ENCODE assay signal across 1 cellular context in the genomic region with DNA sequence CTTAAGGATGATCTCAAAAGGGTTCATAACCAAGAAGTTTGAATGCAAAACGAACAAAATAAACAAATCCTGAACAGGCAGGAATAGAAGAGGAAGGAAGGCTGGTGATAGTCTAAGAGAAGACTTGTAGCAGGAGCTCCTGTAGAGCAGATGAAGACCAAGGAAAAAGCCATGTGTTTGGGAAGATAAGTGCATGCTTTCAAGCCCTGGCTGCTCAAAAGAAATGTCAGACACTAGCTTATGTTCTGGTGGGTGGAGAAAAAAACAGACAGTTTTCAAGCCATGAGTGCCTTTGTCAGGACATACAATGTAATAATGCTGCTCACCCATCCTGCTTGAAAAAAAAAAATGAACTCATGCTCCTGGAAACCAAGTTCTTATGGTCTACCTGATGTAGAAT.
TF ChIP-seq lines count a peak whose summit lies in the region.

No MANE protein-coding gene starts in this region.

TF ChIP-seq in K562, 482 proteins besides CTCF, POLR2A, EP300 and RAD21 (continued from another document and continues in another):
- TF ChIP-seq, protein P1, sequence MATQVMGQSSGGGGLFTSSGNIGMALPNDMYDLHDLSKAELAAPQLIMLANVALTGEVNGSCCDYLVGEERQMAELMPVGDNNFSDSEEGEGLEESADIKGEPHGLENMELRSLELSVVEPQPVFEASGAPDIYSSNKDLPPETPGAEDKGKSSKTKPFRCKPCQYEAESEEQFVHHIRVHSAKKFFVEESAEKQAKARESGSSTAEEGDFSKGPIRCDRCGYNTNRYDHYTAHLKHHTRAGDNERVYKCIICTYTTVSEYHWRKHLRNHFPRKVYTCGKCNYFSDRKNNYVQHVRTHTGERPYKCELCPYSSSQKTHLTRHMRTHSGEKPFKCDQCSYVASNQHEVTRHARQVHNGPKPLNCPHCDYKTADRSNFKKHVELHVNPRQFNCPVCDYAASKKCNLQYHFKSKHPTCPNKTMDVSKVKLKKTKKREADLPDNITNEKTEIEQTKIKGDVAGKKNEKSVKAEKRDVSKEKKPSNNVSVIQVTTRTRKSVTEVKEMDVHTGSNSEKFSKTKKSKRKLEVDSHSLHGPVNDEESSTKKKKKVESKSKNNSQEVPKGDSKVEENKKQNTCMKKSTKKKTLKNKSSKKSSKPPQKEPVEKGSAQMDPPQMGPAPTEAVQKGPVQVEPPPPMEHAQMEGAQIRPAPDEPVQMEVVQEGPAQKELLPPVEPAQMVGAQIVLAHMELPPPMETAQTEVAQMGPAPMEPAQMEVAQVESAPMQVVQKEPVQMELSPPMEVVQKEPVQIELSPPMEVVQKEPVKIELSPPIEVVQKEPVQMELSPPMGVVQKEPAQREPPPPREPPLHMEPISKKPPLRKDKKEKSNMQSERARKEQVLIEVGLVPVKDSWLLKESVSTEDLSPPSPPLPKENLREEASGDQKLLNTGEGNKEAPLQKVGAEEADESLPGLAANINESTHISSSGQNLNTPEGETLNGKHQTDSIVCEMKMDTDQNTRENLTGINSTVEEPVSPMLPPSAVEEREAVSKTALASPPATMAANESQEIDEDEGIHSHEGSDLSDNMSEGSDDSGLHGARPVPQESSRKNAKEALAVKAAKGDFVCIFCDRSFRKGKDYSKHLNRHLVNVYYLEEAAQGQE (CRISPR knock-in tag; IDR thresholded peaks at IDR 0.05; ENCODE audit: low read depth): no peak
- TF ChIP-seq ZNF583 (CRISPR knock-in tag; IDR thresholded peaks at IDR 0.05) (no peak), RHOXF2B (CRISPR knock-in tag; conservative IDR thresholded peaks at IDR 0.05) (no peak), SRSF1 (IDR thresholded peaks at IDR 0.05; ENCODE audit: low read depth, low read length) (no peak), ZBTB7A (IDR thresholded peaks at IDR 0.05; ENCODE audit: borderline replicate concordance, control insufficient read depth, low read depth, low read length) (no peak), MTA1 (IDR thresholded peaks at IDR 0.05; ENCODE audit: borderline replicate concordance) (no peak; the same call in 1 of the 2 replicates), HNRNPH1 (optimal IDR thresholded peaks at IDR 0.05; ENCODE audit: low read depth, low read length) (no peak), RCOR1 (IDR thresholded peaks at IDR 0.05; ENCODE audit: borderline replicate concordance in 1 of 2, low read depth in 2 of 2, low read length in 2 of 2) (peak in 1 of 2 experiments; percentile 46; a peak in 1 of 4 replicates), ERF (CRISPR knock-in tag; IDR thresholded peaks at IDR 0.05) (no peak), RBM39 (optimal IDR thresholded peaks at IDR 0.05; ENCODE audit: low read depth, low read length) (no peak), ESRRB (CRISPR knock-in tag; IDR thresholded peaks at IDR 0.05; ENCODE audit: borderline replicate concordance) (no peak), ZNF785 (CRISPR knock-in tag; IDR thresholded peaks at IDR 0.05) (no peak), KAT2B (IDR thresholded peaks at IDR 0.05; ENCODE audit: low read depth, low read length) (no peak), FOXK2 (conservative IDR thresholded peaks at IDR 0.05 in 1 of 2, IDR thresholded peaks at IDR 0.05 in 1 of 2; ENCODE audit: low read depth in 2 of 2) (peak; percentile 21 to 22; a peak in 1 of 4 replicates), NR2C1 (IDR thresholded peaks at IDR 0.05) (no peak), NR2C1 (tag; IDR thresholded peaks at IDR 0.05) (no peak), NFE2L1 (tag; IDR thresholded peaks at IDR 0.05; ENCODE audit: borderline replicate concordance, low read depth) (no peak), ZNF134 (CRISPR knock-in tag; conservative IDR thresholded peaks at IDR 0.05) (no peak), TRIM24 (IDR thresholded peaks at IDR 0.05) (peak in 1 of 2 experiments; percentile 44; a peak in 1 of 4 replicates), HNRNPL (IDR thresholded peaks at IDR 0.05; ENCODE audit: low read depth, low read length) (no peak), TEAD1 (CRISPR knock-in tag; IDR thresholded peaks at IDR 0.05) (no peak), SNIP1 (IDR thresholded peaks at IDR 0.05; ENCODE audit: low read depth) (no peak), ZNF75A (CRISPR knock-in tag; IDR thresholded peaks at IDR 0.05) (no peak), MAFK (IDR thresholded peaks at IDR 0.05; ENCODE audit: low read length) (no peak), BRD9 (IDR thresholded peaks at IDR 0.05; ENCODE audit: low read depth, partially characterized antibody) (no peak), FOXJ2 (tag; IDR thresholded peaks at IDR 0.05) (no peak), NFXL1 (CRISPR knock-in tag; IDR thresholded peaks at IDR 0.05) (no peak), ZBTB1 (CRISPR knock-in tag; IDR thresholded peaks at IDR 0.05; ENCODE audit: borderline replicate concordance, low read depth) (no peak), FOS (IDR thresholded peaks at IDR 0.05; ENCODE audit: extremely low read depth, insufficient read length) (no peak), ZNF217 (CRISPR knock-in tag; IDR thresholded peaks at IDR 0.05) (no peak), EZH2 (IDR thresholded peaks at IDR 0.05; ENCODE audit: borderline replicate concordance, low read depth, low read length) (no peak), CBX3 (IDR thresholded peaks at IDR 0.05; ENCODE audit: borderline replicate concordance in 1 of 2, low read length in 2 of 2) (peak in 1 of 2 experiments; percentile 85; a peak in 2 of 3 replicates), FUS (optimal IDR thresholded peaks at IDR 0.05; ENCODE audit: low read depth, low read length) (no peak), NCOA1 (IDR thresholded peaks at IDR 0.05; ENCODE audit: low read depth) (no peak), CCNT2 (IDR thresholded peaks at IDR 0.05; ENCODE audit: borderline replicate concordance, extremely low read depth, insufficient read length, low read depth, low read length) (no peak), FOXA3 (CRISPR knock-in tag; conservative IDR thresholded peaks at IDR 0.05 in 1 of 2, IDR thresholded peaks at IDR 0.05 in 1 of 2) (no peak), HMGN3 (IDR thresholded peaks at IDR 0.05; ENCODE audit: borderline replicate concordance, extremely low read depth, insufficient read length, low read depth, low read length) (no peak), GABPB1 (CRISPR knock-in tag; IDR thresholded peaks at IDR 0.05) (no peak), NELFE (IDR thresholded peaks at IDR 0.05; ENCODE audit: insufficient read depth, insufficient read length) (no peak), KLF13 (tag; IDR thresholded peaks at IDR 0.05; ENCODE audit: borderline replicate concordance, low read depth) (no peak)
- TF ChIP-seq, protein P2, sequence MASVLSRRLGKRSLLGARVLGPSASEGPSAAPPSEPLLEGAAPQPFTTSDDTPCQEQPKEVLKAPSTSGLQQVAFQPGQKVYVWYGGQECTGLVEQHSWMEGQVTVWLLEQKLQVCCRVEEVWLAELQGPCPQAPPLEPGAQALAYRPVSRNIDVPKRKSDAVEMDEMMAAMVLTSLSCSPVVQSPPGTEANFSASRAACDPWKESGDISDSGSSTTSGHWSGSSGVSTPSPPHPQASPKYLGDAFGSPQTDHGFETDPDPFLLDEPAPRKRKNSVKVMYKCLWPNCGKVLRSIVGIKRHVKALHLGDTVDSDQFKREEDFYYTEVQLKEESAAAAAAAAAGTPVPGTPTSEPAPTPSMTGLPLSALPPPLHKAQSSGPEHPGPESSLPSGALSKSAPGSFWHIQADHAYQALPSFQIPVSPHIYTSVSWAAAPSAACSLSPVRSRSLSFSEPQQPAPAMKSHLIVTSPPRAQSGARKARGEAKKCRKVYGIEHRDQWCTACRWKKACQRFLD (CRISPR knock-in tag; IDR thresholded peaks at IDR 0.05): no peak
- TF ChIP-seq, protein P3, sequence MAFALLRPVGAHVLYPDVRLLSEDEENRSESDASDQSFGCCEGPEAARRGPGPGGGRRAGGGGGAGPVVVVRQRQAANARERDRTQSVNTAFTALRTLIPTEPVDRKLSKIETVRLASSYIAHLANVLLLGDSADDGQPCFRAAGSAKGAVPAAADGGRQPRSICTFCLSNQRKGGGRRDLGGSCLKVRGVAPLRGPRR (CRISPR knock-in tag; IDR thresholded peaks at IDR 0.05): no peak
- TF ChIP-seq, protein P4, sequence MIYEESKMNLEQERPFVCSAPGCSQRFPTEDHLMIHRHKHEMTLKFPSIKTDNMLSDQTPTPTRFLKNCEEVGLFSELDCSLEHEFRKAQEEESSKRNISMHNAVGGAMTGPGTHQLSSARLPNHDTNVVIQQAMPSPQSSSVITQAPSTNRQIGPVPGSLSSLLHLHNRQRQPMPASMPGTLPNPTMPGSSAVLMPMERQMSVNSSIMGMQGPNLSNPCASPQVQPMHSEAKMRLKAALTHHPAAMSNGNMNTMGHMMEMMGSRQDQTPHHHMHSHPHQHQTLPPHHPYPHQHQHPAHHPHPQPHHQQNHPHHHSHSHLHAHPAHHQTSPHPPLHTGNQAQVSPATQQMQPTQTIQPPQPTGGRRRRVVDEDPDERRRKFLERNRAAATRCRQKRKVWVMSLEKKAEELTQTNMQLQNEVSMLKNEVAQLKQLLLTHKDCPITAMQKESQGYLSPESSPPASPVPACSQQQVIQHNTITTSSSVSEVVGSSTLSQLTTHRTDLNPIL (CRISPR knock-in tag; IDR thresholded peaks at IDR 0.05): no peak
- TF ChIP-seq, protein P5, sequence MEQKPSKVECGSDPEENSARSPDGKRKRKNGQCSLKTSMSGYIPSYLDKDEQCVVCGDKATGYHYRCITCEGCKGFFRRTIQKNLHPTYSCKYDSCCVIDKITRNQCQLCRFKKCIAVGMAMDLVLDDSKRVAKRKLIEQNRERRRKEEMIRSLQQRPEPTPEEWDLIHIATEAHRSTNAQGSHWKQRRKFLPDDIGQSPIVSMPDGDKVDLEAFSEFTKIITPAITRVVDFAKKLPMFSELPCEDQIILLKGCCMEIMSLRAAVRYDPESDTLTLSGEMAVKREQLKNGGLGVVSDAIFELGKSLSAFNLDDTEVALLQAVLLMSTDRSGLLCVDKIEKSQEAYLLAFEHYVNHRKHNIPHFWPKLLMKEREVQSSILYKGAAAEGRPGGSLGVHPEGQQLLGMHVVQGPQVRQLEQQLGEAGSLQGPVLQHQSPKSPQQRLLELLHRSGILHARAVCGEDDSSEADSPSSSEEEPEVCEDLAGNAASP (IDR thresholded peaks at IDR 0.05): no peak
- TF ChIP-seq, protein P6, sequence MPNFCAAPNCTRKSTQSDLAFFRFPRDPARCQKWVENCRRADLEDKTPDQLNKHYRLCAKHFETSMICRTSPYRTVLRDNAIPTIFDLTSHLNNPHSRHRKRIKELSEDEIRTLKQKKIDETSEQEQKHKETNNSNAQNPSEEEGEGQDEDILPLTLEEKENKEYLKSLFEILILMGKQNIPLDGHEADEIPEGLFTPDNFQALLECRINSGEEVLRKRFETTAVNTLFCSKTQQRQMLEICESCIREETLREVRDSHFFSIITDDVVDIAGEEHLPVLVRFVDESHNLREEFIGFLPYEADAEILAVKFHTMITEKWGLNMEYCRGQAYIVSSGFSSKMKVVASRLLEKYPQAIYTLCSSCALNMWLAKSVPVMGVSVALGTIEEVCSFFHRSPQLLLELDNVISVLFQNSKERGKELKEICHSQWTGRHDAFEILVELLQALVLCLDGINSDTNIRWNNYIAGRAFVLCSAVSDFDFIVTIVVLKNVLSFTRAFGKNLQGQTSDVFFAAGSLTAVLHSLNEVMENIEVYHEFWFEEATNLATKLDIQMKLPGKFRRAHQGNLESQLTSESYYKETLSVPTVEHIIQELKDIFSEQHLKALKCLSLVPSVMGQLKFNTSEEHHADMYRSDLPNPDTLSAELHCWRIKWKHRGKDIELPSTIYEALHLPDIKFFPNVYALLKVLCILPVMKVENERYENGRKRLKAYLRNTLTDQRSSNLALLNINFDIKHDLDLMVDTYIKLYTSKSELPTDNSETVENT (CRISPR knock-in tag; IDR thresholded peaks at IDR 0.05): no peak
- TF ChIP-seq, protein P7, sequence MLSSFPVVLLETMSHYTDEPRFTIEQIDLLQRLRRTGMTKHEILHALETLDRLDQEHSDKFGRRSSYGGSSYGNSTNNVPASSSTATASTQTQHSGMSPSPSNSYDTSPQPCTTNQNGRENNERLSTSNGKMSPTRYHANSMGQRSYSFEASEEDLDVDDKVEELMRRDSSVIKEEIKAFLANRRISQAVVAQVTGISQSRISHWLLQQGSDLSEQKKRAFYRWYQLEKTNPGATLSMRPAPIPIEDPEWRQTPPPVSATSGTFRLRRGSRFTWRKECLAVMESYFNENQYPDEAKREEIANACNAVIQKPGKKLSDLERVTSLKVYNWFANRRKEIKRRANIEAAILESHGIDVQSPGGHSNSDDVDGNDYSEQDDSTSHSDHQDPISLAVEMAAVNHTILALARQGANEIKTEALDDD (IDR thresholded peaks at IDR 0.05): peak; percentile 41; the same call in 1 of the 2 replicates
- TF ChIP-seq, protein P8, sequence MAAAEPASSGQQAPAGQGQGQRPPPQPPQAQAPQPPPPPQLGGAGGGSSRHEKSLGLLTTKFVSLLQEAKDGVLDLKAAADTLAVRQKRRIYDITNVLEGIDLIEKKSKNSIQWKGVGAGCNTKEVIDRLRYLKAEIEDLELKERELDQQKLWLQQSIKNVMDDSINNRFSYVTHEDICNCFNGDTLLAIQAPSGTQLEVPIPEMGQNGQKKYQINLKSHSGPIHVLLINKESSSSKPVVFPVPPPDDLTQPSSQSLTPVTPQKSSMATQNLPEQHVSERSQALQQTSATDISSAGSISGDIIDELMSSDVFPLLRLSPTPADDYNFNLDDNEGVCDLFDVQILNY (CRISPR knock-in tag; IDR thresholded peaks at IDR 0.05): no peak
- TF ChIP-seq, protein P9, sequence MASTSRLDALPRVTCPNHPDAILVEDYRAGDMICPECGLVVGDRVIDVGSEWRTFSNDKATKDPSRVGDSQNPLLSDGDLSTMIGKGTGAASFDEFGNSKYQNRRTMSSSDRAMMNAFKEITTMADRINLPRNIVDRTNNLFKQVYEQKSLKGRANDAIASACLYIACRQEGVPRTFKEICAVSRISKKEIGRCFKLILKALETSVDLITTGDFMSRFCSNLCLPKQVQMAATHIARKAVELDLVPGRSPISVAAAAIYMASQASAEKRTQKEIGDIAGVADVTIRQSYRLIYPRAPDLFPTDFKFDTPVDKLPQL (IDR thresholded peaks at IDR 0.05; ENCODE audit: extremely low read depth, insufficient read length): no peak
- TF ChIP-seq, protein P10, sequence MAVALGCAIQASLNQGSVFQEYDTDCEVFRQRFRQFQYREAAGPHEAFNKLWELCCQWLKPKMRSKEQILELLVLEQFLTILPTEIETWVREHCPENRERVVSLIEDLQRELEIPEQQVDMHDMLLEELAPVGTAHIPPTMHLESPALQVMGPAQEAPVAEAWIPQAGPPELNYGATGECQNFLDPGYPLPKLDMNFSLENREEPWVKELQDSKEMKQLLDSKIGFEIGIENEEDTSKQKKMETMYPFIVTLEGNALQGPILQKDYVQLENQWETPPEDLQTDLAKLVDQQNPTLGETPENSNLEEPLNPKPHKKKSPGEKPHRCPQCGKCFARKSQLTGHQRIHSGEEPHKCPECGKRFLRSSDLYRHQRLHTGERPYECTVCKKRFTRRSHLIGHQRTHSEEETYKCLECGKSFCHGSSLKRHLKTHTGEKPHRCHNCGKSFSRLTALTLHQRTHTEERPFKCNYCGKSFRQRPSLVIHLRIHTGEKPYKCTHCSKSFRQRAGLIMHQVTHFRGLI (CRISPR knock-in tag; IDR thresholded peaks at IDR 0.05): no peak
- TF ChIP-seq, protein P11, sequence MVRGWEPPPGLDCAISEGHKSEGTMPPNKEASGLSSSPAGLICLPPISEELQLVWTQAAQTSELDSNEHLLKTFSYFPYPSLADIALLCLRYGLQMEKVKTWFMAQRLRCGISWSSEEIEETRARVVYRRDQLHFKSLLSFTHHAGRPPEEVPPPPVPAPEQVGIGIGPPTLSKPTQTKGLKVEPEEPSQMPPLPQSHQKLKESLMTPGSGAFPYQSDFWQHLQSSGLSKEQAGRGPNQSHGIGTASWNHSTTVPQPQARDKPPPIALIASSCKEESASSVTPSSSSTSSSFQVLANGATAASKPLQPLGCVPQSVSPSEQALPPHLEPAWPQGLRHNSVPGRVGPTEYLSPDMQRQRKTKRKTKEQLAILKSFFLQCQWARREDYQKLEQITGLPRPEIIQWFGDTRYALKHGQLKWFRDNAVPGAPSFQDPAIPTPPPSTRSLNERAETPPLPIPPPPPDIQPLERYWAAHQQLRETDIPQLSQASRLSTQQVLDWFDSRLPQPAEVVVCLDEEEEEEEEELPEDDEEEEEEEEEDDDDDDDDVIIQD (CRISPR knock-in tag; IDR thresholded peaks at IDR 0.05): no peak
